11 cellular contexts compared by ENCODE assay signal in the genomic region with DNA sequence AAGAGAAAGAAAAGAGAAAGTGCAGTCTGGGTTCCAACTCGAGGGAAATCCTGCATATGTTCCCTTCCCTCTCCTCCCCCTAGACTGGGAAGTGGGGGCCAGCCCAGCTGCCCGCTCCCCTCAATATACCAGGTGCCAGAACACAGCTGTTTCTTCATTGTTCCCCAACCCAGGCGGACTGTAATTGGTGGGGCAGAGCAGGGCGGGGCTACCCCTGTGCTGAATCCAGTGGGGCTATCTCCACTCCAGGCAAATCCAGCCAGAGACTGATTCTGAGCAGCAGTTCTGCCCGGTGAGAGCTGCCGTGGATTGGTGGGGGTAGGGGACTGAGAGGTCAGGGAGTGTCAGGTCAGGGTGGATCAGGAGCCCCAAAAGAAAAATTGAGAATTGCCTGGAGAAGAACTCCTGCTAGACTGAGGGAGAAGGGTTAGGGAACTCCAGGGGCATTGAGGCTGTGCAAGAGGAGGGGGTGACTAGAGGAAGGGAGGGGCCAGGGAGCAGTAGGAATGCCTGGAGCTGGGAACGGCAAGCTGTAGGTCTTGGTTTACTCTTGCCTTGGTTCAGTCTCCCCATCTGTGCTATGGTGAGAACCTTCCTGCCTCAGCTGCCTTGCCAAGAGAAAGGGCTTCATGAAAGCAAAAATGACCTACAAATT. TPM values are rescaled to one million over a fixed set of nuclear protein-coding genes. Genes with fewer than 3 reads are reported as not detected.
DNase-seq lines count a peak whose midpoint lies in the region; ATAC-seq and TF ChIP-seq lines count a peak whose summit lies in the region.
"Had no signal": no experiment of that assay in that cellular context is flagged by ENCODE, and none has a peak within 500 bp of the region (broad histone marks: within the 10 kb centered on the region; RNA-seq: fewer than 3 reads in every experiment).

Gene MYMX, plus strand, starts transcription at position 250 of the 655 bp plus-strand sequence. CDS start 546 bp downstream, outside the sequence.

- intact Hi-C loops in left cardiac atrium (cut with DNase I): loop anchor here in 1 of 2 donors (5.0 kb wide), 1 partner anchor 45 kb away; no protein-coding TSS in a partner anchor
- intact Hi-C loops in psoas muscle (cut with DNase I): loop anchor here in 1 of 2 donors (5.0 kb wide), 2 partner anchors 35 to 115 kb away; no protein-coding TSS in a partner anchor

- no peaks in the 10 kb centered on the region for H3K27me3 ChIP-seq in NT2/D1 (ENCODE audit: insufficient read depth, insufficient read length)
- no peaks in the 10 kb centered on the region for H3K27me3 ChIP-seq in psoas muscle (ENCODE audit: insufficient read depth in 3 of 3, low read length in 2 of 3)
- peaks cover 8% of the 10 kb centered on the region for H3K27me3 ChIP-seq in foreskin keratinocyte
- H3K27me3 ChIP-seq: cardiac muscle cell had no signal

- DNase-seq in DMS 273 (lab: John Stamatoyannopoulos, UW; ENCODE audit: unreplicated experiment): peak; percentile 85
- no peak for DNase-seq in NT2/D1 (ENCODE audit: low read depth, low spot score)
- peak; percentile 47 for DNase-seq in left cardiac atrium
- DNase-seq in psoas muscle: no peak
- DNase-seq in GOT3 (lab: John Stamatoyannopoulos, UW): no peak
- no peak for DNase-seq in pons (ENCODE audit: low spot score)
- DNase-seq in foreskin keratinocyte: no peak
- DNase-seq: activated CD4-positive, alpha-beta memory T cell treated with anti-CD3 and anti-CD28 coated beads for 36 hours; CD8-positive, alpha-beta memory T cell had no signal

- ATAC-seq in left cardiac atrium (peak; percentile 2 to 4), psoas muscle (no peak), GM21423 (IDR thresholded peaks at IDR 0.05; ENCODE audit: unreplicated experiment) (no peak), foreskin keratinocyte (no peak)

- H3K27ac ChIP-seq in psoas muscle (peak within 1 kb of the TSS; percentile 87), foreskin keratinocyte (no peak within 1 kb of the TSS)
- H3K27ac ChIP-seq: cardiac muscle cell had no signal

- TF ChIP-seq CTCF in psoas muscle (IDR thresholded peaks at IDR 0.05) (no peak), foreskin keratinocyte (conservative IDR thresholded peaks at IDR 0.05) (no peak)

- H3K4me3 ChIP-seq in NT2/D1 (ENCODE audit: insufficient read length, low read depth) (no peak within 1 kb of the TSS), psoas muscle (no peak within 1 kb of the TSS)
- H3K4me3 ChIP-seq: cardiac muscle cell had no signal

- H3K4me1 ChIP-seq in NT2/D1 (ENCODE audit: insufficient read depth, insufficient read length) (peaks cover 11% of the 10 kb centered on the region), psoas muscle (peaks cover 35% of the 10 kb centered on the region), foreskin keratinocyte (no peaks in the 10 kb centered on the region)

- H3K9ac ChIP-seq in NT2/D1 (ENCODE audit: insufficient read length, low read depth): peak within 1 kb of the TSS; percentile 75

- 30 to 43% (median 36%) methylated on average over 7 of the region's 7 CpGs for WGBS in psoas muscle, 3 donors

- H3K36me3 ChIP-seq in NT2/D1 (ENCODE audit: insufficient read depth, insufficient read length, low read length): no peaks in the 10 kb centered on the region
- no peaks in the 10 kb centered on the region for H3K36me3 ChIP-seq in psoas muscle (ENCODE audit: insufficient read depth in 1 of 2, low read depth in 1 of 2)
- H3K36me3 ChIP-seq: cardiac muscle cell had no signal

- H3K9me3 ChIP-seq in NT2/D1 (ENCODE audit: insufficient read depth, low read length) (no peaks in the 10 kb centered on the region), psoas muscle (no peaks in the 10 kb centered on the region)

RNA-seq across cellular contexts. Expression of gene MYMX, which starts in this region (rescaled TPM):
- total RNA-seq in left cardiac atrium (1 to 10 TPM; 2.4 to 3.8 TPM), psoas muscle (under 1 TPM in 3 of 4 donors, not detected in 1; 0.34 to 0.54 (median 0.36) TPM), foreskin keratinocyte (not detected in 2 replicates)
- polyA plus RNA-seq in psoas muscle (under 1 TPM in 2 of 3 donors, not detected in 1; 0.09 to 0.61 TPM), foreskin keratinocyte (not detected in 2 replicates)
- total RNA-seq: activated CD4-positive, alpha-beta memory T cell treated with anti-CD3 and anti-CD28 coated beads for 36 hours; cardiac muscle cell; CD8-positive, alpha-beta memory T cell had no signal
- polyA plus RNA-seq: CD8-positive, alpha-beta memory T cell had no signal

Comparison
In these comparisons a context has a peak if more than half of its experiments do, and no peak if none do; other contexts are left out.
1. DNase-seq: peak in DMS 273 (single experiment) and left cardiac atrium (single experiment); none in NT2/D1 (single experiment), psoas muscle (0 of 2), GOT3 (single experiment), pons (single experiment) and foreskin keratinocyte (0 of 2).
2. ATAC-seq: peak in left cardiac atrium (2 of 2); none in psoas muscle (0 of 4), GM21423 (single experiment) and foreskin keratinocyte (single experiment).